Comparison of ENCODE assay signal across 8 cellular contexts in the genomic region with DNA sequence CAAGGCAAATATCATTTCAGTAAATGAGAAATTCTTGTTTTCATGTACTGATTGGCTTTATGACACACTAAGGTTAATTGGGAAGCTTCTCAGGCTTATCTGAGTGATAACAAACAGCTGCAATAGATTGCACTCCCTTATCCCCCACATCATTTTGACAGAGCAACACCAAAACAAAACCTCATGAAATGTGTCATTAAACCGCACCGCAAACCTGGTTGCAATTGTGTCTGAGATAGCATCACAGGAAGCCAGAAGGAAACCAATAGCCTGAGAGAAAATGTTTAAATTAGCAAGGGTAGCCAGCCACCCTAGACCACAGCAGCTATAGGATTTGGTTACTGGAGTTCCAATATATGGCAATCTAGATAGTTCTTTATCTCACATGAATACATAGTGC. TPM values are rescaled to one million over a fixed set of nuclear protein-coding genes. Genes with fewer than 3 reads are reported as not detected.
DNase-seq lines count a peak whose midpoint lies in the region; ATAC-seq lines count a peak whose summit lies in the region.

No MANE protein-coding gene starts in this region.

- H3K4me1 Mint-ChIP-seq in activated T-cell treated with anti-CD3 and anti-CD28 coated beads, Interleukin-2, amount 50 U/mL, for 72 hours (ENCODE audit: low read depth), result peaks cover 37% of the 10 kb centered on the region
- peaks cover 15% of the 10 kb centered on the region for H3K4me1 Mint-ChIP-seq in stimulated activated naive CD8-positive, alpha-beta T cell treated with anti-CD3 and anti-CD28 coated beads, Interleukin-15, Interleukin-2, amounts not matched to agents 100 ng/mL and 50 ng/mL, for 24 hours (ENCODE audit: low read depth)

- H3K4me3 Mint-ChIP-seq in activated T-cell treated with anti-CD3 and anti-CD28 coated beads, Interleukin-2, amount 50 U/mL, for 72 hours, result no peak overlapping the region
- H3K4me3 Mint-ChIP-seq in stimulated activated naive CD8-positive, alpha-beta T cell treated with anti-CD3 and anti-CD28 coated beads, Interleukin-15, Interleukin-2, amounts not matched to agents 100 ng/mL and 50 ng/mL, for 24 hours, result peak overlapping the region; percentile 36

- H3K27me3 Mint-ChIP-seq in activated T-cell treated with anti-CD3 and anti-CD28 coated beads, Interleukin-2, amount 50 U/mL, for 72 hours (ENCODE audit: low read depth), result peaks cover 71% of the 10 kb centered on the region
- peaks cover 34% of the 10 kb centered on the region for H3K27me3 Mint-ChIP-seq in stimulated activated naive CD8-positive, alpha-beta T cell treated with anti-CD3 and anti-CD28 coated beads, Interleukin-15, Interleukin-2, amounts not matched to agents 100 ng/mL and 50 ng/mL, for 24 hours

- DNase-seq in activated gamma-delta T cell treated with Interleukin-2 at 50 U/mL for 16 hours (peak; percentile 45), activated gamma-delta T cell (lab: John Stamatoyannopoulos, UW) (no peak), EL (no peak), globus pallidus (ENCODE audit: low spot score) (no peak)
- peak; percentile 77 to 78 for DNase-seq in activated T-cell treated with anti-CD3 and anti-CD28 coated beads, Interleukin-2, amount 50 U/mL, for 72 hours

- H3K27ac Mint-ChIP-seq in activated T-cell treated with anti-CD3 and anti-CD28 coated beads, Interleukin-2, amount 50 U/mL, for 72 hours, result no peak overlapping the region
- peak overlapping the region; percentile 76 for H3K27ac Mint-ChIP-seq in stimulated activated naive CD8-positive, alpha-beta T cell treated with anti-CD3 and anti-CD28 coated beads, Interleukin-15, Interleukin-2, amounts not matched to agents 100 ng/mL and 50 ng/mL, for 24 hours

- H3K9me3 Mint-ChIP-seq in activated T-cell treated with anti-CD3 and anti-CD28 coated beads, Interleukin-2, amount 50 U/mL, for 72 hours, result no peaks in the 10 kb centered on the region
- no peaks in the 10 kb centered on the region for H3K9me3 Mint-ChIP-seq in stimulated activated naive CD8-positive, alpha-beta T cell treated with anti-CD3 and anti-CD28 coated beads, Interleukin-15, Interleukin-2, amounts not matched to agents 100 ng/mL and 50 ng/mL, for 24 hours

- ATAC-seq in HG03520 (IDR thresholded peaks at IDR 0.05; ENCODE audit: unreplicated experiment) (peak; percentile 91), GM19455 (IDR thresholded peaks at IDR 0.05; ENCODE audit: unreplicated experiment) (no peak)
- ATAC-seq in activated T-cell treated with anti-CD3 and anti-CD28 coated beads, Interleukin-2, amount 50 U/mL, for 72 hours (replicated peaks in 1 of 2), result peak; percentile 93 to 97

- no peaks in the 10 kb centered on the region for H3K36me3 Mint-ChIP-seq in activated T-cell treated with anti-CD3 and anti-CD28 coated beads, Interleukin-2, amount 50 U/mL, for 72 hours (ENCODE audit: insufficient read depth in 2 of 2)
- no peaks in the 10 kb centered on the region for H3K36me3 Mint-ChIP-seq in stimulated activated naive CD8-positive, alpha-beta T cell treated with anti-CD3 and anti-CD28 coated beads, Interleukin-15, Interleukin-2, amounts not matched to agents 100 ng/mL and 50 ng/mL, for 24 hours (ENCODE audit: low read depth)

RNA-seq across cellular contexts. Expression of gene LAMA4, which starts 31.6 kb away (rescaled TPM):
- under 1 TPM in 1 of 2 donors, not detected in 1; 0.14 TPM for total RNA-seq in activated T-cell treated with anti-CD3 and anti-CD28 coated beads, Interleukin-2, amount 50 U/mL, for 72 hours

Comparison
In these comparisons a context has a peak if more than half of its experiments do, and no peak if none do; other contexts are left out.
1. DNase-seq: peak in activated gamma-delta T cell treated with Interleukin-2 at 50 U/mL for 16 hours (single experiment) and activated T-cell treated with anti-CD3 and anti-CD28 coated beads, Interleukin-2, amount 50 U/mL, for 72 hours (2 of 2); none in activated gamma-delta T cell (single experiment), EL (single experiment) and globus pallidus (single experiment).